1 cellular context compared by ENCODE assay signal in genomic region chr5:93586948-93587918, GRCh38.
TF ChIP-seq lines count a peak whose summit lies in the region.

No MANE protein-coding gene starts in this region.

TF ChIP-seq in GM12878, 131 proteins besides CTCF, POLR2A, EP300 and RAD21 (continued from another document):
- TF ChIP-seq RUNX3 (IDR thresholded peaks at IDR 0.05; ENCODE audit: low read length) (peak; percentile 34; the same call in 1 of the 2 replicates), SMARCA5 (IDR thresholded peaks at IDR 0.05) (no peak)
